ENCODE assay signal across 15 cellular contexts in genomic region chr1:154784416-154784815, GRCh38.
DNase-seq lines count a peak whose midpoint lies in the region; ATAC-seq lines count a peak whose summit lies in the region.
"Had no signal": no experiment of that assay in that cellular context is flagged by ENCODE, and none has a peak within 500 bp of the region (broad histone marks: within the 10 kb centered on the region; RNA-seq: fewer than 3 reads in every experiment).

No MANE protein-coding gene starts in this region.

- DNase-seq in T-helper 2 cell treated with Interferon-gamma antibody and Interleukin-4, amounts not matched to agents 5 μg/mL and 100 μg/mL, for 36 hours (ENCODE audit: low spot score) = no peak
- DNase-seq in T-helper 2 cell (no peak), posterior vena cava (ENCODE audit: low spot score) (peak; percentile 64), DMS79 (lab: John Stamatoyannopoulos, UW) (no peak)
- no peak for DNase-seq in activated naive CD8-positive, alpha-beta T cell treated with anti-CD3 and anti-CD28 coated beads for 36 hours
- DNase-seq: 8988T, cortex of kidney, esophagus squamous epithelium, KBM-7, kidney, NCI-H1436, NCI-H226 had no signal

- peaks cover 20% of the 10 kb centered on the region for H3K4me1 Mint-ChIP-seq in T-helper 2 cell treated with Interferon-gamma antibody and Interleukin-4, amounts not matched to agents 5 μg/mL and 100 μg/mL, for 36 hours (ENCODE audit: low read depth)
- H3K4me1 Mint-ChIP-seq in activated naive CD8-positive, alpha-beta T cell treated with anti-CD3 and anti-CD28 coated beads for 36 hours = peaks cover 39% of the 10 kb centered on the region

- no peaks in the 10 kb centered on the region for H3K27me3 Mint-ChIP-seq in T-helper 2 cell treated with Interferon-gamma antibody and Interleukin-4, amounts not matched to agents 5 μg/mL and 100 μg/mL, for 36 hours (ENCODE audit: low read depth)
- H3K27me3 Mint-ChIP-seq in activated naive CD8-positive, alpha-beta T cell treated with anti-CD3 and anti-CD28 coated beads for 36 hours = no peaks in the 10 kb centered on the region

- no peaks in the 10 kb centered on the region for H3K9me3 Mint-ChIP-seq in T-helper 2 cell treated with Interferon-gamma antibody and Interleukin-4, amounts not matched to agents 5 μg/mL and 100 μg/mL, for 36 hours
- peaks cover under 1% of the 10 kb centered on the region for H3K9me3 Mint-ChIP-seq in activated naive CD8-positive, alpha-beta T cell treated with anti-CD3 and anti-CD28 coated beads for 36 hours

- ATAC-seq in HG03095 (IDR thresholded peaks at IDR 0.05; ENCODE audit: unreplicated experiment) = peak; percentile 10
- ATAC-seq in HG03520 (IDR thresholded peaks at IDR 0.05; ENCODE audit: unreplicated experiment) = no peak
- ATAC-seq in GM18858 (IDR thresholded peaks at IDR 0.05; ENCODE audit: unreplicated experiment) = no peak

- peaks cover 2% of the 10 kb centered on the region for H3K36me3 Mint-ChIP-seq in T-helper 2 cell treated with Interferon-gamma antibody and Interleukin-4, amounts not matched to agents 5 μg/mL and 100 μg/mL, for 36 hours (ENCODE audit: low read depth)
- H3K36me3 Mint-ChIP-seq in activated naive CD8-positive, alpha-beta T cell treated with anti-CD3 and anti-CD28 coated beads for 36 hours = no peaks in the 10 kb centered on the region

- peak overlapping the region; percentile 55 for H3K4me3 Mint-ChIP-seq in T-helper 2 cell treated with Interferon-gamma antibody and Interleukin-4, amounts not matched to agents 5 μg/mL and 100 μg/mL, for 36 hours
- peak overlapping the region; percentile 53 for H3K4me3 Mint-ChIP-seq in activated naive CD8-positive, alpha-beta T cell treated with anti-CD3 and anti-CD28 coated beads for 36 hours

- intact Hi-C loops in posterior vena cava (cut with DNase I) = no loop called here

- H3K27ac Mint-ChIP-seq in T-helper 2 cell treated with Interferon-gamma antibody and Interleukin-4, amounts not matched to agents 5 μg/mL and 100 μg/mL, for 36 hours = peak overlapping the region; percentile 92
- H3K27ac Mint-ChIP-seq in activated naive CD8-positive, alpha-beta T cell treated with anti-CD3 and anti-CD28 coated beads for 36 hours = peak overlapping the region; percentile 94
